Comparison of ENCODE assay signal across 8 cellular contexts in the genomic region with DNA sequence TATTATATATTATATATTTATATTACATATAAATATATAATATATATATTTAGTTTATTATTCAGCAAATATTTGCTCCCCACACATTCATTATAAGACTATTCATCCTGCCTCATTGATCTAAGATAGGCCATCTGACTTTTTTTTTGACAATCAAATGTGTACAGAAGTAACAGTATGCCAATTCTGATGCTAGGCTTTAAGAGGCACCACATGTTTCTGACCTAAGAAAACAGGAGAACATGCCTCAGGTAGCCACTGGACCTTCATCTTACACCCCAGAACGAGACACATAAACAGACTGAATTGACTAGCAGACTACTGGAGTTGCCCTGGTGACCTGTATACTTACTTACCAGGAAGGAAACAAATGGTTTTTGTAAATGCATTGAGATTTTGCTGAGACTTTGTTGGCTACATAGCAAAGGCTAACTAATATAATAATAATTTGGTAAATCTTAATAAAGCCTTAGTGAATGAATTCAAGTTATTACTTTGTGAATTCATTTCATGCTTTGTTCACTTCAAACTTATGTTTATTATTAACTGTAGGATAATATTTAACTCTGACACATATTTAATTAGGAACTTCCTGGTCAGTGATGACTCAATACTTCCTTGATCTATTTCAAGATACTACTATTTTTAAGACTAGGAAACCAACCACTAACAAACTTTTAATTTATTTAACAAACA. TPM values are rescaled to one million over a fixed set of nuclear protein-coding genes. Genes with fewer than 3 reads are reported as not detected.
DNase-seq lines count a peak whose midpoint lies in the region; ATAC-seq and TF ChIP-seq lines count a peak whose summit lies in the region.

No MANE protein-coding gene starts in this region.

- no peak overlapping the region for H3K4me3 ChIP-seq in fibroblast of lung (replicated peaks in 1 of 4; ENCODE audit: control extremely low read depth in 1 of 4, insufficient read depth in 1 of 4, low read depth in 3 of 4, low read length in 4 of 4)
- no peak overlapping the region for H3K4me3 ChIP-seq in prostate gland

- H2AFZ ChIP-seq in fibroblast of lung (ENCODE audit: low read length), result no peak overlapping the region

- DNase-seq in COLO668 (lab: John Stamatoyannopoulos, UW; ENCODE audit: unreplicated experiment) (peak; percentile 0), fibroblast of lung (ENCODE audit: low read depth in 2 of 2) (peak; percentile 26 to 30), dedifferentiated amniotic fluid mesenchymal stem cell (ENCODE audit: extremely low spot score) (no peak), caudate nucleus (lab: John Stamatoyannopoulos, UW) (no peak), prostate gland (ENCODE audit: low spot score) (no peak), omental fat pad (ENCODE audit: low spot score) (no peak)

- no peaks in the 10 kb centered on the region for H3K27me3 ChIP-seq in fibroblast of lung (ENCODE audit: control insufficient read depth, insufficient read depth, low read length)
- no peaks in the 10 kb centered on the region for H3K27me3 ChIP-seq in prostate gland (replicated peaks; ENCODE audit: insufficient read depth)

- TF ChIP-seq POLR2A in prostate gland (IDR thresholded peaks at IDR 0.05), result no peak

- no peaks in the 10 kb centered on the region for H4K20me1 ChIP-seq in fibroblast of lung (ENCODE audit: control insufficient read depth, extremely low read depth, insufficient read depth, low read length)

- H3K9me3 ChIP-seq in fibroblast of lung (ENCODE audit: control insufficient read depth, insufficient read depth, low read depth, low read length), result no peaks in the 10 kb centered on the region
- H3K9me3 ChIP-seq in prostate gland, result no peaks in the 10 kb centered on the region

- intact Hi-C loops in prostate gland (cut with DNase I), result no loop called here

- no peaks in the 10 kb centered on the region for H3K36me3 ChIP-seq in fibroblast of lung (ENCODE audit: control insufficient read depth, insufficient read depth, low read length)
- H3K36me3 ChIP-seq in prostate gland, result no peaks in the 10 kb centered on the region

- H3K79me2 ChIP-seq in fibroblast of lung (ENCODE audit: control insufficient read depth, insufficient read depth, low read length), result no peaks in the 10 kb centered on the region

- H3K4me1 ChIP-seq in fibroblast of lung (ENCODE audit: control insufficient read depth, extremely low read depth, insufficient read depth, low read length) (no peaks in the 10 kb centered on the region), prostate gland (replicated peaks) (no peaks in the 10 kb centered on the region)

- WGBS in prostate gland, result 58% methylated on average over 1 of the region's 1 CpG

- peak; percentile 90 for ATAC-seq in GM21423 (IDR thresholded peaks at IDR 0.05; ENCODE audit: unreplicated experiment)
- ATAC-seq in HG03558 (IDR thresholded peaks at IDR 0.05; ENCODE audit: extremely low read depth, unreplicated experiment), result peak; percentile 69
- no peak for ATAC-seq in omental fat pad (ENCODE audit: low FRiP score)

- no peak overlapping the region for H3K4me2 ChIP-seq in fibroblast of lung (ENCODE audit: extremely low read depth, insufficient read depth, low read length)

- H3K27ac ChIP-seq in fibroblast of lung (ENCODE audit: insufficient read depth, low read length) (no peak overlapping the region), caudate nucleus (ENCODE audit: low read depth, low read length) (no peak overlapping the region), prostate gland (peak overlapping the region in 1 of 2 donors; percentile 7)

- TF ChIP-seq CTCF in fibroblast of lung (conservative IDR thresholded peaks at IDR 0.05 in 1 of 2, IDR thresholded peaks at IDR 0.05 in 1 of 2; ENCODE audit: low read depth in 1 of 2, low read length in 2 of 2) (no peak), prostate gland (IDR thresholded peaks at IDR 0.05) (no peak), omental fat pad (IDR thresholded peaks at IDR 0.05) (no peak)

- H3K9ac ChIP-seq in fibroblast of lung (ENCODE audit: insufficient read depth, low read length), result no peak overlapping the region

RNA-seq across cellular contexts. Expression of gene MYO6, which starts 13.4 kb away (rescaled TPM):
- total RNA-seq in fibroblast of lung (14.4 and 24.9 TPM in 2 replicates), prostate gland (10 to 100 TPM; 50.1 to 58.7 TPM), omental fat pad (10 to 100 TPM; 12.7 to 31.1 (median 15.6) TPM)
- polyA plus RNA-seq in fibroblast of lung, result 15.8 and 16.9 TPM in 2 replicates
- 16.8 and 17.6 TPM in 2 replicates for polyA plus RNA-seq in fibroblast of lung (2012)
- 3.9 and 4.9 TPM in 2 replicates for polyA minus RNA-seq in fibroblast of lung (ENCODE audit: low replicate concordance)

Comparison
In these comparisons a context has a peak if more than half of its experiments do, and no peak if none do; other contexts are left out.
1. DNase-seq: peak in COLO668 (single experiment) and fibroblast of lung (2 of 2); none in dedifferentiated amniotic fluid mesenchymal stem cell (single experiment), caudate nucleus (0 of 61), prostate gland (single experiment) and omental fat pad (single experiment).